ENCODE assay signal across 1 cellular context in genomic region chr6:35687658-35688604, GRCh38.
TF ChIP-seq lines count a peak whose summit lies in the region.

No MANE protein-coding gene starts in this region.

TF ChIP-seq in GM12878, 131 proteins besides CTCF, POLR2A, EP300 and RAD21 (continued from another document):
- peak; percentile 39; the same call in 1 of the 2 replicates for TF ChIP-seq PKNOX1 (IDR thresholded peaks at IDR 0.05)
TF ChIP-seq in GM12878: peak in this region for 13.
